Comparison of ENCODE assay signal across 8 cellular contexts in the genomic region with DNA sequence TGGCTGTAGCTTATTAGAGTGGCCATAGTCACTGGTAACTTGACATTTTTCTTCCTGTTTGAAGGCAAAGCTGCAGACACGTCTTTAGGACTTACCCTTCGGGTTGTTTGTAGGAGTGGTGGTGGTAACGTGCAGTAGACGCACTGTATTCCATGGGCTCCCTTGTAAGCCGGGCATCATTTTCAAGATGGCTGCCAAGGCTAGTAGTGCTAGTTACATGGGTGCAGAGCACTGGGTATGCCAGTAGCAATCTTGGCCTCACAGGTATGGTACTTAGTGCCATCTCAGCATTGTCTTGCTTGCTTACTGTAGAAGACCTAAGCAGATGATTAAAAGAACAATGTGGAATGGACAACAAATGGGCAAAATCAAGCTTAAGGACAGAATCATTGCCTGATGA. TPM values are rescaled to one million over a fixed set of nuclear protein-coding genes. Genes with fewer than 3 reads are reported as not detected.
DNase-seq lines count a peak whose midpoint lies in the region; ATAC-seq and TF ChIP-seq lines count a peak whose summit lies in the region.

No MANE protein-coding gene starts in this region.

- no peaks in the 10 kb centered on the region for H3K9me3 ChIP-seq in CD4-positive, alpha-beta T cell (ENCODE audit: control insufficient read depth, low read length)

- peak overlapping the region; percentile 93 for H3K4me3 ChIP-seq in iPS-11a (ENCODE audit: low read depth, low read length)

- DNase-seq in CD4-positive, alpha-beta T cell, result no peak
- peak; percentile 49 for DNase-seq in activated CD8-positive, alpha-beta T cell treated with anti-CD3 and anti-CD28 coated beads for 36 hours
- no peak for DNase-seq in stimulated activated naive CD8-positive, alpha-beta T cell treated with anti-CD3 and anti-CD28 coated beads, Interleukin-15, amount 100 ng/mL, for 72 hours
- DNase-seq in OCI-M2 (lab: John Stamatoyannopoulos, UW; ENCODE audit: unreplicated experiment) (no peak), caudate nucleus (lab: John Stamatoyannopoulos, UW) (no peak)

- H3K27me3 Mint-ChIP-seq in CD4-positive, alpha-beta T cell, result no peaks in the 10 kb centered on the region
- H3K27me3 Mint-ChIP-seq in IgD-negative memory B cell, result no peaks in the 10 kb centered on the region
- H3K27me3 Mint-ChIP-seq in activated CD8-positive, alpha-beta T cell treated with anti-CD3 and anti-CD28 coated beads for 36 hours, result no peaks in the 10 kb centered on the region
- no peaks in the 10 kb centered on the region for H3K27me3 Mint-ChIP-seq in stimulated activated naive CD8-positive, alpha-beta T cell treated with anti-CD3 and anti-CD28 coated beads, Interleukin-15, amount 100 ng/mL, for 72 hours

- no peak for ATAC-seq in CD4-positive, alpha-beta T cell (ENCODE audit: poor library complexity)
- ATAC-seq in activated CD8-positive, alpha-beta T cell treated with anti-CD3 and anti-CD28 coated beads for 36 hours, result no peak
- ATAC-seq in stimulated activated naive CD8-positive, alpha-beta T cell treated with anti-CD3 and anti-CD28 coated beads, Interleukin-15, amount 100 ng/mL, for 72 hours, result no peak
- no peak for ATAC-seq in GM21529 (IDR thresholded peaks at IDR 0.05; ENCODE audit: unreplicated experiment)

- H3K27ac Mint-ChIP-seq in CD4-positive, alpha-beta T cell, result peak overlapping the region; percentile 89
- peak overlapping the region; percentile 90 to 100 (median 94) for H3K27ac Mint-ChIP-seq in IgD-negative memory B cell
- peak overlapping the region; percentile 94 for H3K27ac Mint-ChIP-seq in activated CD8-positive, alpha-beta T cell treated with anti-CD3 and anti-CD28 coated beads for 36 hours
- H3K27ac Mint-ChIP-seq in stimulated activated naive CD8-positive, alpha-beta T cell treated with anti-CD3 and anti-CD28 coated beads, Interleukin-15, amount 100 ng/mL, for 72 hours, result peak overlapping the region; percentile 17 to 96

- no peaks in the 10 kb centered on the region for H3K9me3 Mint-ChIP-seq in CD4-positive, alpha-beta T cell
- H3K9me3 Mint-ChIP-seq in IgD-negative memory B cell, result peaks cover 0 to 3% (median 0%) of the 10 kb centered on the region in 3 donors
- H3K9me3 Mint-ChIP-seq in activated CD8-positive, alpha-beta T cell treated with anti-CD3 and anti-CD28 coated beads for 36 hours, result no peaks in the 10 kb centered on the region
- no peaks in the 10 kb centered on the region for H3K9me3 Mint-ChIP-seq in stimulated activated naive CD8-positive, alpha-beta T cell treated with anti-CD3 and anti-CD28 coated beads, Interleukin-15, amount 100 ng/mL, for 72 hours

- intact Hi-C loops in CD4-positive, alpha-beta T cell (cut with DNase I, micrococcal nuclease), result loop anchor here (5.0 to 10.0 kb wide), 7 partner anchors 227 to 1319 kb away; partner anchors contain the start of genes FOXJ3 (in 2 of the 2), CFAP57 (in 1 of the 2), EBNA1BP2 (in 1 of the 2) and FOXO6 (in 1 of the 2)
- intact Hi-C loops in activated CD8-positive, alpha-beta T cell treated with anti-CD3 and anti-CD28 coated beads for 36 hours (cut with micrococcal nuclease), result no loop called here

- H3K4me3 Mint-ChIP-seq in CD4-positive, alpha-beta T cell, result peak overlapping the region; percentile 94
- peak overlapping the region; percentile 91 to 99 (median 96) for H3K4me3 Mint-ChIP-seq in IgD-negative memory B cell
- peak overlapping the region; percentile 98 for H3K4me3 Mint-ChIP-seq in activated CD8-positive, alpha-beta T cell treated with anti-CD3 and anti-CD28 coated beads for 36 hours
- peak overlapping the region; percentile 92 to 98 for H3K4me3 Mint-ChIP-seq in stimulated activated naive CD8-positive, alpha-beta T cell treated with anti-CD3 and anti-CD28 coated beads, Interleukin-15, amount 100 ng/mL, for 72 hours

- H3K36me3 Mint-ChIP-seq in CD4-positive, alpha-beta T cell (ENCODE audit: low read depth), result peaks cover 53% of the 10 kb centered on the region
- no peaks in the 10 kb centered on the region for H3K36me3 Mint-ChIP-seq in IgD-negative memory B cell
- peaks cover 55% of the 10 kb centered on the region for H3K36me3 Mint-ChIP-seq in activated CD8-positive, alpha-beta T cell treated with anti-CD3 and anti-CD28 coated beads for 36 hours (ENCODE audit: low read depth)

- H3K27me3 ChIP-seq in CD4-positive, alpha-beta T cell (ENCODE audit: control insufficient read depth, insufficient read depth, low read length), result no peaks in the 10 kb centered on the region

- no peak overlapping the region for H3K27ac ChIP-seq in CD4-positive, alpha-beta T cell (ENCODE audit: low read depth, low read length)
- H3K27ac ChIP-seq in caudate nucleus (ENCODE audit: low read depth, low read length), result no peak overlapping the region

- POLR2A ChIA-PET in CD4-positive, alpha-beta T cell (lab: Charles Lee), result interaction anchor here (1.0 to 5.1 kb wide), 9 partner anchors 8 to 368 kb away, joined by 3 to 171 read pairs (median 7); partner anchors contain the start of genes C1orf50, P3H1, PPCS and PPIH
- POLR2A ChIA-PET in activated CD8-positive, alpha-beta T cell treated with anti-CD3 and anti-CD28 coated beads for 36 hours (lab: Charles Lee), result interaction anchor here (0.9 to 10.5 kb wide), 14 partner anchors 9 to 163 kb away, joined by 3 to 151 read pairs (median 8); partner anchors contain the start of genes C1orf50, P3H1 and PPIH

- CTCF ChIA-PET in CD4-positive, alpha-beta T cell (lab: Charles Lee), result interaction anchor here (4.7 kb wide), 1 partner anchor 27 kb away, joined by 21 read pairs; the partner anchor contains the start of gene PPIH
- CTCF ChIA-PET in activated CD8-positive, alpha-beta T cell treated with anti-CD3 and anti-CD28 coated beads for 36 hours (lab: Charles Lee), result interaction anchor here (0.9 to 3.3 kb wide), 5 partner anchors 7 to 82 kb away, joined by 3 to 17 read pairs (median 6); partner anchors contain the start of gene P3H1

- no peak for TF ChIP-seq CTCF in CD4-positive, alpha-beta T cell (IDR thresholded peaks at IDR 0.05)
- no peak for TF ChIP-seq CTCF in activated CD8-positive, alpha-beta T cell treated with anti-CD3 and anti-CD28 coated beads for 36 hours (IDR thresholded peaks at IDR 0.05)

- H3K4me1 Mint-ChIP-seq in CD4-positive, alpha-beta T cell (ENCODE audit: low read depth), result peaks cover 72% of the 10 kb centered on the region
- H3K4me1 Mint-ChIP-seq in IgD-negative memory B cell, result peaks cover 55 to 67% (median 62%) of the 10 kb centered on the region in 3 donors
- H3K4me1 Mint-ChIP-seq in activated CD8-positive, alpha-beta T cell treated with anti-CD3 and anti-CD28 coated beads for 36 hours (ENCODE audit: low read depth), result peaks cover 61% of the 10 kb centered on the region
- H3K4me1 Mint-ChIP-seq in stimulated activated naive CD8-positive, alpha-beta T cell treated with anti-CD3 and anti-CD28 coated beads, Interleukin-15, amount 100 ng/mL, for 72 hours, result peaks cover 72% of the 10 kb centered on the region

RNA-seq across cellular contexts. Expression of gene YBX1, which starts 1.9 kb away (rescaled TPM):
- 100 to 1,000 TPM; 372 to 389 TPM for total RNA-seq in CD4-positive, alpha-beta T cell
- polyA plus RNA-seq in IgD-negative memory B cell, result 116 TPM
- total RNA-seq in activated CD8-positive, alpha-beta T cell treated with anti-CD3 and anti-CD28 coated beads for 36 hours, result 1,000 to 10,000 TPM; 1,417 to 1,447 TPM

RNA-seq across cellular contexts. Expression of gene PPIH, which starts 25.9 kb away (rescaled TPM):
- total RNA-seq in CD4-positive, alpha-beta T cell, result 10 to 100 TPM; 29.4 to 32.6 TPM
- 64.6 TPM for polyA plus RNA-seq in IgD-negative memory B cell
- total RNA-seq in activated CD8-positive, alpha-beta T cell treated with anti-CD3 and anti-CD28 coated beads for 36 hours, result 100 to 1,000 TPM; 105 TPM

RNA-seq across cellular contexts. Expression of gene CLDN19, which starts 55.9 kb away (rescaled TPM):
- not detected for total RNA-seq in CD4-positive, alpha-beta T cell
- polyA plus RNA-seq in IgD-negative memory B cell, result not detected
- total RNA-seq in activated CD8-positive, alpha-beta T cell treated with anti-CD3 and anti-CD28 coated beads for 36 hours, result not detected
